ENCODE assay signal across 2 cellular contexts in the genomic region with DNA sequence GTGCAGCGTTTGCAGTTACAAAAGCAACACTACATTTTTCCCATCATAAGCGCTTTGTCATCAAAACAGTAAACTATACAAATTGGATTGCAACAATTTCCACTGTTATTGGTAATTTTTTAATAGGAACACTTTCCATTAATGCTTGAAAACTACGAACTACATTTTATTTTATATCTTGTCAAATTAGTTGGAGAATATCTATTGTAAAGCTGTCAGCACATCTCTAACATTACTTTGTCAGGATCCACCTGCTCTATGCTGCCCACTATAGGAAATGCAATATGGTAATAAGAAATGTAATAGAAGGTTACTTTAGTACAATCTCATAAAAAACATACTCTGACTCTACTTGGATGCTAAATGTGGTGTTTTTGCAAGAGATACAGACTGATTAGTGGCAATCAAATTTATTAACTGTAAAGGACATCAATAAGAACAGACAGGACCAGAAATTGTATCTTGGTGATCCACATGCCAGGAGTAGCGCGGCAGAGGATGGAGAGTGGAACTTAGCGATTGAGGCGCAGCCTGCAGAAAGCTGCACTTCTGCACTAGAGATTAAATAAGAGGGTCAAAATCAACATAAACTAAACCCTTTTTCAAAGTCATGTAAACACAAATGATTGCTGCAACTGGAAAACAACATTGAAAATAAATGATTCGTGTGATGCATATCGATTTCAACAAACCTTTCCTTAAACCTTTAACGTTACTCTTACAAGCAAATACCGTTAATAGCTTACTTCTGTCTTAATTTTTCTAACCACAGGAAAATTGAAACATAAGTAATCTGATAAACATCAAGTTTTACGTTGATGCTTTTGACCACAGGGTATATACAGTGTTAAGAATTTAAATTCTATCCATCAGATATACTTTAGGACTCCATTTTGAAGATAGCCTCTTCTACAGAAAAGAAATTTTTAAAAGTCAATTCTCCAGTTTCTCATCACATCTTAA.
TF ChIP-seq lines count a peak whose summit lies in the region.

No MANE protein-coding gene starts in this region.

TF ChIP-seq in SK-N-SH, 30 proteins besides CTCF, POLR2A, EP300 and RAD21 (continues in another document):
- TF ChIP-seq, protein P1, sequence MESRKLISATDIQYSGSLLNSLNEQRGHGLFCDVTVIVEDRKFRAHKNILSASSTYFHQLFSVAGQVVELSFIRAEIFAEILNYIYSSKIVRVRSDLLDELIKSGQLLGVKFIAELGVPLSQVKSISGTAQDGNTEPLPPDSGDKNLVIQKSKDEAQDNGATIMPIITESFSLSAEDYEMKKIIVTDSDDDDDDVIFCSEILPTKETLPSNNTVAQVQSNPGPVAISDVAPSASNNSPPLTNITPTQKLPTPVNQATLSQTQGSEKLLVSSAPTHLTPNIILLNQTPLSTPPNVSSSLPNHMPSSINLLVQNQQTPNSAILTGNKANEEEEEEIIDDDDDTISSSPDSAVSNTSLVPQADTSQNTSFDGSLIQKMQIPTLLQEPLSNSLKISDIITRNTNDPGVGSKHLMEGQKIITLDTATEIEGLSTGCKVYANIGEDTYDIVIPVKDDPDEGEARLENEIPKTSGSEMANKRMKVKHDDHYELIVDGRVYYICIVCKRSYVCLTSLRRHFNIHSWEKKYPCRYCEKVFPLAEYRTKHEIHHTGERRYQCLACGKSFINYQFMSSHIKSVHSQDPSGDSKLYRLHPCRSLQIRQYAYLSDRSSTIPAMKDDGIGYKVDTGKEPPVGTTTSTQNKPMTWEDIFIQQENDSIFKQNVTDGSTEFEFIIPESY (IDR thresholded peaks at IDR 0.05; ENCODE audit: borderline replicate concordance, low read depth): no peak
- no peak for TF ChIP-seq YY1 (IDR thresholded peaks at IDR 0.05; ENCODE audit: low read depth)
- TF ChIP-seq SMC3 (IDR thresholded peaks at IDR 0.05; ENCODE audit: low read depth, low read length): peak; percentile 40
- TF ChIP-seq NFIC (IDR thresholded peaks at IDR 0.05; ENCODE audit: borderline replicate concordance): no peak
- TF ChIP-seq FOXM1 (IDR thresholded peaks at IDR 0.05; ENCODE audit: low read depth): no peak
- no peak for TF ChIP-seq FOSL2 (IDR thresholded peaks at IDR 0.05; ENCODE audit: borderline replicate concordance, low read depth)
- TF ChIP-seq CHD2 (IDR thresholded peaks at IDR 0.05; ENCODE audit: low read length, partially characterized antibody): peak; percentile 20
- TF ChIP-seq ELF1 (IDR thresholded peaks at IDR 0.05): no peak
- 0 out of 2 replicates have a peak, but pooled peaks have one; percentile 10 for TF ChIP-seq RXRA (IDR thresholded peaks at IDR 0.05; ENCODE audit: borderline replicate concordance, low read depth)
- TF ChIP-seq RCOR1 (IDR thresholded peaks at IDR 0.05; ENCODE audit: low read length): no peak
- 0 out of 2 replicates have a peak, but pooled peaks have one; percentile 22 for TF ChIP-seq TAF1 (IDR thresholded peaks at IDR 0.05; ENCODE audit: borderline replicate concordance, low read depth, low read length)
- TF ChIP-seq, protein P2, sequence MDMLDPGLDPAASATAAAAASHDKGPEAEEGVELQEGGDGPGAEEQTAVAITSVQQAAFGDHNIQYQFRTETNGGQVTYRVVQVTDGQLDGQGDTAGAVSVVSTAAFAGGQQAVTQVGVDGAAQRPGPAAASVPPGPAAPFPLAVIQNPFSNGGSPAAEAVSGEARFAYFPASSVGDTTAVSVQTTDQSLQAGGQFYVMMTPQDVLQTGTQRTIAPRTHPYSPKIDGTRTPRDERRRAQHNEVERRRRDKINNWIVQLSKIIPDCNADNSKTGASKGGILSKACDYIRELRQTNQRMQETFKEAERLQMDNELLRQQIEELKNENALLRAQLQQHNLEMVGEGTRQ (IDR thresholded peaks at IDR 0.05; ENCODE audit: borderline replicate concordance, low read depth, low read length): no peak
- TF ChIP-seq GABPA (IDR thresholded peaks at IDR 0.05; ENCODE audit: low read depth): no peak
- TF ChIP-seq, protein P3, sequence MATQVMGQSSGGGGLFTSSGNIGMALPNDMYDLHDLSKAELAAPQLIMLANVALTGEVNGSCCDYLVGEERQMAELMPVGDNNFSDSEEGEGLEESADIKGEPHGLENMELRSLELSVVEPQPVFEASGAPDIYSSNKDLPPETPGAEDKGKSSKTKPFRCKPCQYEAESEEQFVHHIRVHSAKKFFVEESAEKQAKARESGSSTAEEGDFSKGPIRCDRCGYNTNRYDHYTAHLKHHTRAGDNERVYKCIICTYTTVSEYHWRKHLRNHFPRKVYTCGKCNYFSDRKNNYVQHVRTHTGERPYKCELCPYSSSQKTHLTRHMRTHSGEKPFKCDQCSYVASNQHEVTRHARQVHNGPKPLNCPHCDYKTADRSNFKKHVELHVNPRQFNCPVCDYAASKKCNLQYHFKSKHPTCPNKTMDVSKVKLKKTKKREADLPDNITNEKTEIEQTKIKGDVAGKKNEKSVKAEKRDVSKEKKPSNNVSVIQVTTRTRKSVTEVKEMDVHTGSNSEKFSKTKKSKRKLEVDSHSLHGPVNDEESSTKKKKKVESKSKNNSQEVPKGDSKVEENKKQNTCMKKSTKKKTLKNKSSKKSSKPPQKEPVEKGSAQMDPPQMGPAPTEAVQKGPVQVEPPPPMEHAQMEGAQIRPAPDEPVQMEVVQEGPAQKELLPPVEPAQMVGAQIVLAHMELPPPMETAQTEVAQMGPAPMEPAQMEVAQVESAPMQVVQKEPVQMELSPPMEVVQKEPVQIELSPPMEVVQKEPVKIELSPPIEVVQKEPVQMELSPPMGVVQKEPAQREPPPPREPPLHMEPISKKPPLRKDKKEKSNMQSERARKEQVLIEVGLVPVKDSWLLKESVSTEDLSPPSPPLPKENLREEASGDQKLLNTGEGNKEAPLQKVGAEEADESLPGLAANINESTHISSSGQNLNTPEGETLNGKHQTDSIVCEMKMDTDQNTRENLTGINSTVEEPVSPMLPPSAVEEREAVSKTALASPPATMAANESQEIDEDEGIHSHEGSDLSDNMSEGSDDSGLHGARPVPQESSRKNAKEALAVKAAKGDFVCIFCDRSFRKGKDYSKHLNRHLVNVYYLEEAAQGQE (IDR thresholded peaks at IDR 0.05; ENCODE audit: low read depth, low read length): no peak
- TF ChIP-seq, protein P4, sequence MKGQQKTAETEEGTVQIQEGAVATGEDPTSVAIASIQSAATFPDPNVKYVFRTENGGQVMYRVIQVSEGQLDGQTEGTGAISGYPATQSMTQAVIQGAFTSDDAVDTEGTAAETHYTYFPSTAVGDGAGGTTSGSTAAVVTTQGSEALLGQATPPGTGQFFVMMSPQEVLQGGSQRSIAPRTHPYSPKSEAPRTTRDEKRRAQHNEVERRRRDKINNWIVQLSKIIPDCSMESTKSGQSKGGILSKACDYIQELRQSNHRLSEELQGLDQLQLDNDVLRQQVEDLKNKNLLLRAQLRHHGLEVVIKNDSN (IDR thresholded peaks at IDR 0.05; ENCODE audit: borderline replicate concordance, low read depth): no peak
- TF ChIP-seq SIN3A (IDR thresholded peaks at IDR 0.05; ENCODE audit: borderline replicate concordance, low read depth, low read length): no peak
- no peak for TF ChIP-seq TEAD4 (IDR thresholded peaks at IDR 0.05; ENCODE audit: borderline replicate concordance, insufficient read depth)
- TF ChIP-seq MXI1 (IDR thresholded peaks at IDR 0.05; ENCODE audit: low read depth, low read length): peak; percentile 58; the same call in 1 of the 2 replicates
- TF ChIP-seq NRF1 (IDR thresholded peaks at IDR 0.05; ENCODE audit: low read depth, low read length): no peak
- TF ChIP-seq, protein P5, sequence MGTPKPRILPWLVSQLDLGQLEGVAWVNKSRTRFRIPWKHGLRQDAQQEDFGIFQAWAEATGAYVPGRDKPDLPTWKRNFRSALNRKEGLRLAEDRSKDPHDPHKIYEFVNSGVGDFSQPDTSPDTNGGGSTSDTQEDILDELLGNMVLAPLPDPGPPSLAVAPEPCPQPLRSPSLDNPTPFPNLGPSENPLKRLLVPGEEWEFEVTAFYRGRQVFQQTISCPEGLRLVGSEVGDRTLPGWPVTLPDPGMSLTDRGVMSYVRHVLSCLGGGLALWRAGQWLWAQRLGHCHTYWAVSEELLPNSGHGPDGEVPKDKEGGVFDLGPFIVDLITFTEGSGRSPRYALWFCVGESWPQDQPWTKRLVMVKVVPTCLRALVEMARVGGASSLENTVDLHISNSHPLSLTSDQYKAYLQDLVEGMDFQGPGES (IDR thresholded peaks at IDR 0.05; ENCODE audit: low read depth, low read length): no peak

TF ChIP-seq in SK-N-SH treated with all-trans-retinoic acid at 6 μM for 48 hours, 23 proteins besides CTCF, POLR2A, EP300 and RAD21 (continued from another document):
- TF ChIP-seq, protein P6, sequence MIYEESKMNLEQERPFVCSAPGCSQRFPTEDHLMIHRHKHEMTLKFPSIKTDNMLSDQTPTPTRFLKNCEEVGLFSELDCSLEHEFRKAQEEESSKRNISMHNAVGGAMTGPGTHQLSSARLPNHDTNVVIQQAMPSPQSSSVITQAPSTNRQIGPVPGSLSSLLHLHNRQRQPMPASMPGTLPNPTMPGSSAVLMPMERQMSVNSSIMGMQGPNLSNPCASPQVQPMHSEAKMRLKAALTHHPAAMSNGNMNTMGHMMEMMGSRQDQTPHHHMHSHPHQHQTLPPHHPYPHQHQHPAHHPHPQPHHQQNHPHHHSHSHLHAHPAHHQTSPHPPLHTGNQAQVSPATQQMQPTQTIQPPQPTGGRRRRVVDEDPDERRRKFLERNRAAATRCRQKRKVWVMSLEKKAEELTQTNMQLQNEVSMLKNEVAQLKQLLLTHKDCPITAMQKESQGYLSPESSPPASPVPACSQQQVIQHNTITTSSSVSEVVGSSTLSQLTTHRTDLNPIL (CRISPR knock-in tag; IDR thresholded peaks at IDR 0.05; ENCODE audit: low read depth): no peak
- TF ChIP-seq RARB (CRISPR knock-in tag; IDR thresholded peaks at IDR 0.05) (no peak), CSDC2 (CRISPR knock-in tag; IDR thresholded peaks at IDR 0.05) (no peak), PPARA (CRISPR knock-in tag; IDR thresholded peaks at IDR 0.05; ENCODE audit: borderline replicate concordance) (no peak), ZNF70 (CRISPR knock-in tag; IDR thresholded peaks at IDR 0.05) (no peak), ZNF8 (CRISPR knock-in tag; IDR thresholded peaks at IDR 0.05) (no peak)
- TF ChIP-seq, protein P7, sequence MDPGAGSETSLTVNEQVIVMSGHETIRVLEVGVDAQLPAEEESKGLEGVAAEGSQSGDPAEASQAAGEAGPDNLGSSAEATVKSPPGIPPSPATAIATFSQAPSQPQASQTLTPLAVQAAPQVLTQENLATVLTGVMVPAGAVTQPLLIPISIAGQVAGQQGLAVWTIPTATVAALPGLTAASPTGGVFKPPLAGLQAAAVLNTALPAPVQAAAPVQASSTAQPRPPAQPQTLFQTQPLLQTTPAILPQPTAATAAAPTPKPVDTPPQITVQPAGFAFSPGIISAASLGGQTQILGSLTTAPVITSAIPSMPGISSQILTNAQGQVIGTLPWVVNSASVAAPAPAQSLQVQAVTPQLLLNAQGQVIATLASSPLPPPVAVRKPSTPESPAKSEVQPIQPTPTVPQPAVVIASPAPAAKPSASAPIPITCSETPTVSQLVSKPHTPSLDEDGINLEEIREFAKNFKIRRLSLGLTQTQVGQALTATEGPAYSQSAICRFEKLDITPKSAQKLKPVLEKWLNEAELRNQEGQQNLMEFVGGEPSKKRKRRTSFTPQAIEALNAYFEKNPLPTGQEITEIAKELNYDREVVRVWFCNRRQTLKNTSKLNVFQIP (CRISPR knock-in tag; IDR thresholded peaks at IDR 0.05; ENCODE audit: borderline replicate concordance, low read depth): no peak
